8 cellular contexts compared by ENCODE assay signal in genomic region chr1:150363426-150364230, GRCh38. TPM values are rescaled to one million over a fixed set of nuclear protein-coding genes. Genes with fewer than 3 reads are reported as not detected.
DNase-seq lines count a peak whose midpoint lies in the region; ATAC-seq, FAIRE-seq and TF ChIP-seq lines count a peak whose summit lies in the region.

Gene RPRD2 (plus strand): TSS chr1:150364147. CDS start chr1:150364715, 568 bp downstream.

- peak; percentile 51 for ATAC-seq in HG03457 (IDR thresholded peaks at IDR 0.05; ENCODE audit: unreplicated experiment)

- TF ChIP-seq CTCF in BE2C (IDR thresholded peaks at IDR 0.05; ENCODE audit: low read depth, low read length), result no peak

- peak within 1 kb of the TSS; percentile 93 for H3K4me3 ChIP-seq in BE2C (ENCODE audit: low read depth, low read length)

- no peaks in the 10 kb centered on the region for H3K27me3 ChIP-seq in BE2C

- peak within 1 kb of the TSS; percentile 99 for H3K27ac ChIP-seq in cingulate gyrus (ENCODE audit: low read depth, low read length)

- FAIRE-seq in GM19239 (lab: Jason Lieb, UNC), result peak; percentile 93

- H3K4me1 ChIP-seq in BE2C, result no peaks in the 10 kb centered on the region

- no peaks in the 10 kb centered on the region for H3K9me3 ChIP-seq in BE2C

- DNase-seq in BE2C (peak; percentile 100), GM19239 (ENCODE audit: insufficient read length, low spot score) (peak; percentile 78), NCI-H524 treated with DMSO at 0.1 percent for 48 hours (lab: John Stamatoyannopoulos, UW) (peak; percentile 86), kidney glomerular epithelial cell (lab: John Stamatoyannopoulos, UW) (peak; percentile 97)
- DNase-seq in activated CD4-positive, alpha-beta T cell treated with anti-CD3 and anti-CD28 coated beads for 4 hours, result peak; percentile 97 to 99
- peak; percentile 91 to 99 for DNase-seq in stimulated activated CD4-positive, alpha-beta T cell treated with anti-CD3 and anti-CD28 coated beads, Interleukin-1b, Interleukin-23, amount 100 ng/mL, for 1 hour (ENCODE audit: low read depth in 2 of 2)

- H3K36me3 ChIP-seq in BE2C, result no peaks in the 10 kb centered on the region

RNA-seq across cellular contexts. Expression of gene RPRD2, which starts in this region (rescaled TPM):
- polyA plus RNA-seq in BE2C (2012; ENCODE audit: insufficient read depth, insufficient read length, low read depth), result 22.2 TPM

Comparison
In these comparisons a context has a peak if more than half of its experiments do, and no peak if none do; other contexts are left out.
1. Peak in every context shown above with its lines: DNase-seq, ATAC-seq, H3K4me3 ChIP-seq and H3K27ac ChIP-seq.